ENCODE assay signal across 22 cellular contexts in the genomic region with DNA sequence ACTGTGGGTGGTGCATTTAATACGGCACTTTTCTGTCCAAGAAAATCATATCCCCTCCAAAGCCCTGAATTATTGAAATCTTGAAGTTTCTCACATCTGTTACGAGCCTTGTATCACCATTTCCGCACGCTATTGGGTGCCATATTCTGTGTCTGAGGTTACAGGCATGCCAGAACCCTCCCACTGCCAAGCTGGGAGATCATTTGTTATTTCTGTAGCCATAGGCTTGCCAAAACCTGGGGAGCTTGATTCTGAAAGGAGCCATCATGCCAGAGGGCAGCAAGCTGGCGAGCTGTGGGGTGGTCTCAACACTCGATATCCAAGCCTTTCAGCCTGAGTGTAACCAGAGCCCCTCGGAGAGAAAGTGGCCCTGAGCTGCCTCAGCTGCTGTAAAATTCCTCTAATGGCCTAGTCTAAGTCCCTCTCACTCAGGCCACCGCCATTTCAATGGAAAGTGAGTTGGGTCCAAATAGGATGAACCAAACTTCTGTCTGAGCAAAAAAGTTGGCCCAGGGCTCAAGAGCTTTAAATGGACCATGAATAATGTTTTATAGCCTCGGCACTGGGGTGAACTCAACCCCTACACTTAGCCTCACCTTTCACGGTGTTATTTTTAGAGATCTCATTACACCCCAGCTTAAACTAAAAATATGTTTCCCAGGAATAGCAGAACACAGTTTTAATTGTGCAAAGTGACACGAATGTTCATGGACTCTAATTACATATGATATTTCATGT.
A peak's percentile ranks its signal among the peaks of the same experiment; 100 is the strongest.
DNase-seq lines count a peak whose midpoint lies in the region; ATAC-seq and TF ChIP-seq lines count a peak whose summit lies in the region.
"Had no signal": no experiment of that assay in that cellular context is flagged by ENCODE, and none has a peak within 500 bp of the region (broad histone marks: within the 10 kb centered on the region; RNA-seq: fewer than 3 reads in every experiment).

No MANE protein-coding gene starts in this region.

- peaks cover under 1% of the 10 kb centered on the region for H3K9me3 Mint-ChIP-seq in nephron progenitor cell
- no peaks in the 10 kb centered on the region for H3K9me3 Mint-ChIP-seq in T-cell
- H3K9me3 Mint-ChIP-seq: CD8-positive, alpha-beta memory T cell had no signal

- peak; percentile 11 for DNase-seq in DMS79 (lab: John Stamatoyannopoulos, UW)
- DNase-seq in IMR-90 = no peak
- DNase-seq in right atrium auricular region (ENCODE audit: low spot score) = no peak
- peak; percentile 16 for DNase-seq in nephron progenitor cell
- no peak for DNase-seq in NK-92 treated with Interleukin-12 subunit alpha and Interleukin-12 subunit beta, amount 100 ng/mL, for 24 hours (lab: John Stamatoyannopoulos, UW)
- no peak for DNase-seq in NCI-H510A treated with DMSO at 0.1 percent for 48 hours (lab: John Stamatoyannopoulos, UW)
- no peak for DNase-seq in T-cell
- DNase-seq in hippocampal formation (lab: John Stamatoyannopoulos, UW) = no peak
- DNase-seq: Calu3; CD8-positive, alpha-beta memory T cell; DMS53; GOT3; NCI-H1105; NCI-H2029 treated with DMSO at 0.1 percent for 48 hours; NCI-H2171; NCI-H345; NCI-H526 treated with DMSO at 0.1 percent for 48 hours; SHP77 treated with DMSO at 0.1 percent for 48 hours; SK-N-SH had no signal

- H3K4me1 Mint-ChIP-seq in nephron progenitor cell = peaks cover 78% of the 10 kb centered on the region
- no peaks in the 10 kb centered on the region for H3K4me1 Mint-ChIP-seq in T-cell
- H3K4me1 Mint-ChIP-seq: CD8-positive, alpha-beta memory T cell had no signal

- no peak for TF ChIP-seq POLR2A in IMR-90 (IDR thresholded peaks at IDR 0.05; ENCODE audit: low read depth, low read length)

- H3K27ac Mint-ChIP-seq in nephron progenitor cell (peak overlapping the region; percentile 92), T-cell (no peak overlapping the region)
- H3K27ac Mint-ChIP-seq: CD8-positive, alpha-beta memory T cell had no signal

- H3K36me3 Mint-ChIP-seq in nephron progenitor cell (ENCODE audit: low read depth) = no peaks in the 10 kb centered on the region
- no peaks in the 10 kb centered on the region for H3K36me3 Mint-ChIP-seq in T-cell

- H4K20me1 ChIP-seq in IMR-90 (ENCODE audit: insufficient read depth, low read length) = no peaks in the 10 kb centered on the region

- H3K27me3 Mint-ChIP-seq in nephron progenitor cell (ENCODE audit: low read depth, poor library complexity) = peaks cover 9% of the 10 kb centered on the region
- H3K27me3 Mint-ChIP-seq in T-cell = peaks cover 0 to 5% of the 10 kb centered on the region in 2 donors

- no peaks in the 10 kb centered on the region for H3K79me1 ChIP-seq in IMR-90 (ENCODE audit: low read depth in 1 of 2, low read length in 2 of 2)

- H4K91ac ChIP-seq in IMR-90 (ENCODE audit: insufficient read depth, low read depth, low read length) = no peak overlapping the region

- ATAC-seq in IMR-90 (ENCODE audit: low read depth) (no peak), T-cell (replicated peaks in 1 of 4) (no peak)
- ATAC-seq: HCT116 had no signal

- H2BK120ac ChIP-seq in IMR-90 (ENCODE audit: low read depth, low read length) = no peak overlapping the region

- no peak overlapping the region for H2BK5ac ChIP-seq in IMR-90 (ENCODE audit: low read depth, low read length, poor library complexity, severe bottlenecking)

- no peak for TF ChIP-seq RAD21 in IMR-90 (IDR thresholded peaks at IDR 0.05; ENCODE audit: low read length)

- no peak overlapping the region for H3K23ac ChIP-seq in IMR-90 (ENCODE audit: low read depth, low read length)

- H3K4me2 ChIP-seq in IMR-90 (ENCODE audit: low read depth, low read length) = no peak overlapping the region
- H3K4me2 ChIP-seq: KMS-11, SK-N-SH had no signal

- POLR2A ChIA-PET in IMR-90 (lab: Charles Lee; ENCODE audit: unreplicated experiment) (no interaction called here), T-cell (lab: Charles Lee) (no interaction called here)

- H3K27ac ChIP-seq in IMR-90 (ENCODE audit: insufficient read depth, low read length) (no peak overlapping the region), right atrium auricular region (peak overlapping the region; percentile 51 to 79)
- H3K27ac ChIP-seq: C4-2B, KMS-11 had no signal

- H3K9me1 ChIP-seq in IMR-90 (ENCODE audit: insufficient read depth, low read length) = peaks cover 7% of the 10 kb centered on the region

- TF ChIP-seq CTCF in IMR-90 (conservative IDR thresholded peaks at IDR 0.05; ENCODE audit: low read depth, low read length) (no peak), right atrium auricular region (IDR thresholded peaks at IDR 0.05) (no peak), nephron progenitor cell (IDR thresholded peaks at IDR 0.05) (no peak)

- no TSS peak for BruUV-seq in IMR-90 (replicated peaks; lab: Mats Ljungman, UMichigan)

- no peak overlapping the region for H2AK9ac ChIP-seq in IMR-90 (replicated peaks; ENCODE audit: low read depth, low read length, poor library complexity)

- dilution Hi-C loops in IMR-90 (cut with HindIII; ENCODE audit: low sequenced_read_pairs, unreplicated experiment) = no loop called here

- intact Hi-C loops in IMR-90 (cut with micrococcal nuclease) = loop anchor here (10.0 kb wide), 2 partner anchors 176 to 414 kb away; no protein-coding TSS in a partner anchor

- H2BK15ac ChIP-seq in IMR-90 (ENCODE audit: low read depth, low read length) = no peak overlapping the region; the same call in 2 of the 3 replicates

- H3K4me1 ChIP-seq in IMR-90 (ENCODE audit: control insufficient read depth, insufficient read depth, low read length) = peaks cover 23% of the 10 kb centered on the region
- peaks cover 0 to 54% of the 10 kb centered on the region in 2 donors for H3K4me1 ChIP-seq in right atrium auricular region

- WGBS in IMR-90 (ENCODE audit: extremely low coverage in 2 of 2, insufficient read length in 1 of 2), 2 experiments = no CpG with 5 or more reads among the region's 11 CpGs

- H3K4me3 Mint-ChIP-seq in nephron progenitor cell (peak overlapping the region; percentile 11), T-cell (no peak overlapping the region)
- H3K4me3 Mint-ChIP-seq: CD8-positive, alpha-beta memory T cell had no signal

- no peak overlapping the region for H2BK20ac ChIP-seq in IMR-90 (ENCODE audit: low read depth, low read length)

- no peaks in the 10 kb centered on the region for H3K27me3 ChIP-seq in IMR-90 (ENCODE audit: control insufficient read depth, insufficient read depth, low read length)
- no peaks in the 10 kb centered on the region for H3K27me3 ChIP-seq in right atrium auricular region

- H3K14ac ChIP-seq in IMR-90 (replicated peaks; ENCODE audit: low read depth, low read length) = no peak overlapping the region; the same call in 1 of the 2 replicates

- no peak overlapping the region for H4K5ac ChIP-seq in IMR-90 (ENCODE audit: low read depth, low read length)

- in situ Hi-C loops in IMR-90 (cut with MboI; ENCODE audit: low sequenced_read_pairs) = no loop called here

- H2AK5ac ChIP-seq in IMR-90 (ENCODE audit: low read depth, low read length) = peak overlapping the region; percentile 27

- H3K4me3 ChIP-seq in IMR-90 (ENCODE audit: insufficient read depth, low read depth, low read length) = no peak overlapping the region
- no peak overlapping the region for H3K4me3 ChIP-seq in right atrium auricular region

- H3K36me3 ChIP-seq in IMR-90 (ENCODE audit: control insufficient read depth, insufficient read depth, low read length) = no peaks in the 10 kb centered on the region
- H3K36me3 ChIP-seq in right atrium auricular region = no peaks in the 10 kb centered on the region

- no peak overlapping the region for H3K56ac ChIP-seq in IMR-90 (ENCODE audit: extremely low read depth, insufficient read depth, low read length)

- CTCF ChIA-PET in IMR-90 (lab: Yijun Ruan, JAX) = interaction anchor here (0.5 to 1.1 kb wide), 2 partner anchors 415 to 574 kb away, joined by 3 read pairs; no protein-coding TSS in a partner anchor
- CTCF ChIA-PET in T-cell (lab: Charles Lee) = interaction anchor here in 1 of 2 donors (0.5 kb wide), 1 partner anchor 79 kb away, joined by 7 read pairs; no protein-coding TSS in a partner anchor

- peak overlapping the region; percentile 45; the same call in 1 of the 2 replicates for H3K4ac ChIP-seq in IMR-90 (ENCODE audit: low read depth, low read length)

- H3K9ac ChIP-seq in IMR-90 (ENCODE audit: low read depth, low read length) = no peak overlapping the region
- H3K9ac ChIP-seq: KMS-11, SK-N-SH had no signal

- H3K18ac ChIP-seq in IMR-90 (ENCODE audit: low read depth, low read length) = no peak overlapping the region

- H2AFZ ChIP-seq in IMR-90 (replicated peaks; ENCODE audit: low read length, poor library complexity) = no peak overlapping the region

- H3K9me3 ChIP-seq in IMR-90 (ENCODE audit: control insufficient read depth, insufficient read depth, low read length) (no peaks in the 10 kb centered on the region), right atrium auricular region (no peaks in the 10 kb centered on the region)
- H3K9me3 ChIP-seq: SK-N-SH had no signal

- no peak overlapping the region for H4K8ac ChIP-seq in IMR-90 (ENCODE audit: low read depth in 2 of 2, low read length in 2 of 2)

TF ChIP-seq in IMR-90, 13 proteins besides CTCF, POLR2A, EP300 and RAD21 (continues in another document):
- no peak for TF ChIP-seq CHD1 (IDR thresholded peaks at IDR 0.05; ENCODE audit: low read depth, low read length)
- no peak for TF ChIP-seq USF2 (IDR thresholded peaks at IDR 0.05; ENCODE audit: low read depth, low read length)
- no peak for TF ChIP-seq MXI1 (IDR thresholded peaks at IDR 0.05; ENCODE audit: borderline replicate concordance, low read depth, low read length)
- no peak for TF ChIP-seq RCOR1 (IDR thresholded peaks at IDR 0.05; ENCODE audit: insufficient replicate concordance, low read length)
- TF ChIP-seq SMC3 (IDR thresholded peaks at IDR 0.05; ENCODE audit: low read depth, low read length) = no peak
- TF ChIP-seq ELK1 (IDR thresholded peaks at IDR 0.05; ENCODE audit: borderline replicate concordance, low read depth, low read length) = no peak
- no peak for TF ChIP-seq CEBPB (IDR thresholded peaks at IDR 0.05; ENCODE audit: low read depth, low read length)
- TF ChIP-seq RFX5 (IDR thresholded peaks at IDR 0.05; ENCODE audit: low read depth, low read length) = no peak

Comparison
In these comparisons a context has a peak if more than half of its experiments do, and no peak if none do; other contexts are left out.
1. DNase-seq: peak in DMS79 (single experiment) and nephron progenitor cell (single experiment); none in IMR-90 (single experiment), right atrium auricular region (single experiment), NK-92 treated with Interleukin-12 subunit alpha and Interleukin-12 subunit beta, amount 100 ng/mL, for 24 hours (single experiment), NCI-H510A treated with DMSO at 0.1 percent for 48 hours (single experiment), T-cell (0 of 34) and hippocampal formation (0 of 2).